ENCODE assay signal across 26 cellular contexts in the genomic region with DNA sequence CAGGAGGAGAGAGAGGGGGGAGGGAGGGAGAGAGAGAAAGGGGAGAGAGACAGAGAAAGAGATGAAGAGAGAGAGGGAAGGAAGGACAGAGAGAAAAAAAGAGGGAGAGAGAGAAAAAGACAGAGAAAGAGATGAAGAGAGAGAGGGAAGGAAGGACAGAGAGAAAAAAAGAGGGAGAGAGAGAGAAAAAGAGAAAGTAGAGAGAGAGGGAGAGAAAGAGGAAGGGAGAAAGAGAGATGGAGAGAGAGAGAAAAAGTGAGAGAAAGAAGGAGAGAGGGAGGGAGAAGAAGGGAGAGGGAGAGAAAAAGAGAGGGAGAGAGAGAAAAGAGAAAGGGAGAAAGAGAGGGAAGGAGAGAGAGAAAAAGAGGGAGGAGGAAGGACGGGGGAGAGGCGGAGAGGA.
DNase-seq lines count a peak whose midpoint lies in the region; ATAC-seq and TF ChIP-seq lines count a peak whose summit lies in the region.
"Had no signal": no experiment of that assay in that cellular context is flagged by ENCODE, and none has a peak within 500 bp of the region (broad histone marks: within the 10 kb centered on the region; RNA-seq: fewer than 3 reads in every experiment).

No MANE protein-coding gene starts in this region.

- no peaks in the 10 kb centered on the region for H3K4me1 ChIP-seq in breast epithelium
- H3K4me1 ChIP-seq: A549 had no signal

- no peak for DNase-seq in activated naive CD4-positive, alpha-beta T cell treated with anti-CD3 and anti-CD28 coated beads, Interleukin-2, amount 10 ng/mL, durations not matched to agents 7 days and 5 days
- no peak for DNase-seq in activated naive CD4-positive, alpha-beta T cell treated with anti-CD3 and anti-CD28 coated beads, Interleukin-2, amount 50 U/mL, for 16 hours
- no peak for DNase-seq in MCF 10A (ENCODE audit: unreplicated experiment)
- no peak for DNase-seq in breast epithelium (ENCODE audit: low spot score in 2 of 2)
- no peak for DNase-seq in stimulated activated effector memory CD8-positive, alpha-beta T cell treated with anti-CD3 and anti-CD28 coated beads, Interleukin-12 subunit alpha, Interleukin-12 subunit beta, amount 100 ng/mL, for 72 hours (ENCODE audit: low spot score in 2 of 2)
- DNase-seq in activated CD4-positive, alpha-beta memory T cell treated with anti-CD3 and anti-CD28 coated beads, Interleukin-2, amount 10 ng/mL, durations not matched to agents 7 days and 5 days, result no peak
- DNase-seq in activated CD8-positive, alpha-beta T cell treated with anti-CD3 and anti-CD28 coated beads for 36 hours, result no peak
- DNase-seq: AML-193; BE2C; CD4-positive, alpha-beta memory T cell; CD4-positive, CD25-positive, alpha-beta regulatory T cell; CD8-positive, alpha-beta memory T cell; COR-L47; DMS 273 treated with DMSO at 0.1 percent for 48 hours; DMS153; DMS53; DMS79; DND-41; EL; GDM1 had no signal

- H3K27ac ChIP-seq in breast epithelium (no peak overlapping the region), KOPT-K1 (ENCODE audit: low read depth, low read length, poor library complexity, severe bottlenecking) (peak overlapping the region; percentile 88)
- H3K27ac ChIP-seq: 22Rv1, A549, BLaER1 had no signal

- no peak for TF ChIP-seq POLR2A in breast epithelium (IDR thresholded peaks at IDR 0.05)

- H3K4me3 ChIP-seq in breast epithelium, result no peak overlapping the region
- H3K4me3 ChIP-seq: A549, BLaER1, GM12878 had no signal

- H3K36me3 Mint-ChIP-seq in activated naive CD4-positive, alpha-beta T cell treated with anti-CD3 and anti-CD28 coated beads, Interleukin-2, amount 10 ng/mL, durations not matched to agents 7 days and 5 days, result peaks cover 27% of the 10 kb centered on the region
- H3K36me3 Mint-ChIP-seq in MCF 10A (ENCODE audit: insufficient read depth, unreplicated experiment), result no peaks in the 10 kb centered on the region
- H3K36me3 Mint-ChIP-seq in stimulated activated effector memory CD8-positive, alpha-beta T cell treated with anti-CD3 and anti-CD28 coated beads, Interleukin-12 subunit alpha, Interleukin-12 subunit beta, amount 100 ng/mL, for 72 hours, result no peaks in the 10 kb centered on the region
- H3K36me3 Mint-ChIP-seq in activated CD4-positive, alpha-beta memory T cell treated with anti-CD3 and anti-CD28 coated beads, Interleukin-2, amount 10 ng/mL, durations not matched to agents 7 days and 5 days (ENCODE audit: low read depth), result no peaks in the 10 kb centered on the region
- no peaks in the 10 kb centered on the region for H3K36me3 Mint-ChIP-seq in activated CD8-positive, alpha-beta T cell treated with anti-CD3 and anti-CD28 coated beads for 36 hours (ENCODE audit: low read depth)
- H3K36me3 Mint-ChIP-seq: CD14-positive monocyte; CD4-positive, alpha-beta memory T cell; CD4-positive, CD25-positive, alpha-beta regulatory T cell had no signal

- H3K27me3 Mint-ChIP-seq in activated naive CD4-positive, alpha-beta T cell treated with anti-CD3 and anti-CD28 coated beads, Interleukin-2, amount 10 ng/mL, durations not matched to agents 7 days and 5 days, result peaks cover 43% of the 10 kb centered on the region
- peaks cover 80% of the 10 kb centered on the region for H3K27me3 Mint-ChIP-seq in MCF 10A (ENCODE audit: insufficient read depth, unreplicated experiment)
- peaks cover 55% of the 10 kb centered on the region for H3K27me3 Mint-ChIP-seq in activated CD4-positive, alpha-beta memory T cell treated with anti-CD3 and anti-CD28 coated beads, Interleukin-2, amount 10 ng/mL, durations not matched to agents 7 days and 5 days
- peaks cover 12% of the 10 kb centered on the region for H3K27me3 Mint-ChIP-seq in activated CD8-positive, alpha-beta T cell treated with anti-CD3 and anti-CD28 coated beads for 36 hours

- H3K36me3 ChIP-seq in breast epithelium, result no peaks in the 10 kb centered on the region
- H3K36me3 ChIP-seq in KOPT-K1 (ENCODE audit: insufficient read depth, low read length), result no peaks in the 10 kb centered on the region
- H3K36me3 ChIP-seq: BE2C, BLaER1 had no signal

- CTCF ChIA-PET in activated naive CD4-positive, alpha-beta T cell treated with anti-CD3 and anti-CD28 coated beads, Interleukin-2, amount 10 ng/mL, durations not matched to agents 7 days and 5 days (lab: Charles Lee), result interaction anchor here (0.7 to 3.4 kb wide), 5 partner anchors 28 to 749 kb away, joined by 3 to 24 read pairs (median 3); no protein-coding TSS in a partner anchor
- CTCF ChIA-PET in MCF 10A (lab: Yijun Ruan, JAX), result interaction anchor here (0.6 to 8.7 kb wide), 12 partner anchors 9 to 1406 kb away, joined by 3 to 105 read pairs (median 4); partner anchors contain the start of gene SLCO3A1
- CTCF ChIA-PET in activated CD4-positive, alpha-beta memory T cell treated with anti-CD3 and anti-CD28 coated beads, Interleukin-2, amount 10 ng/mL, durations not matched to agents 7 days and 5 days (lab: Charles Lee), result interaction anchor here (0.6 to 3.2 kb wide), 6 partner anchors 122 to 773 kb away, joined by 3 to 23 read pairs (median 5); no protein-coding TSS in a partner anchor
- CTCF ChIA-PET in activated CD8-positive, alpha-beta T cell treated with anti-CD3 and anti-CD28 coated beads for 36 hours (lab: Charles Lee), result interaction anchor here (3.6 to 6.1 kb wide), 2 partner anchors 32 to 773 kb away, joined by 14 to 37 read pairs; no protein-coding TSS in a partner anchor

- no peak for ATAC-seq in stimulated activated effector memory CD8-positive, alpha-beta T cell treated with anti-CD3 and anti-CD28 coated beads, Interleukin-12 subunit alpha, Interleukin-12 subunit beta, amount 100 ng/mL, for 72 hours
- ATAC-seq in activated CD8-positive, alpha-beta T cell treated with anti-CD3 and anti-CD28 coated beads for 36 hours, result no peak
- ATAC-seq: A549, GM12878 had no signal

- TF ChIP-seq CTCF in MCF 10A (IDR thresholded peaks at IDR 0.05; ENCODE audit: unreplicated experiment) (no peak), breast epithelium (IDR thresholded peaks at IDR 0.05) (no peak)
- no peak for TF ChIP-seq CTCF in activated CD8-positive, alpha-beta T cell treated with anti-CD3 and anti-CD28 coated beads for 36 hours (IDR thresholded peaks at IDR 0.05)

- peaks cover 78% of the 10 kb centered on the region for H3K4me1 Mint-ChIP-seq in activated naive CD4-positive, alpha-beta T cell treated with anti-CD3 and anti-CD28 coated beads, Interleukin-2, amount 10 ng/mL, durations not matched to agents 7 days and 5 days
- no peaks in the 10 kb centered on the region for H3K4me1 Mint-ChIP-seq in MCF 10A (ENCODE audit: insufficient read depth, unreplicated experiment)
- H3K4me1 Mint-ChIP-seq in stimulated activated effector memory CD8-positive, alpha-beta T cell treated with anti-CD3 and anti-CD28 coated beads, Interleukin-12 subunit alpha, Interleukin-12 subunit beta, amount 100 ng/mL, for 72 hours, result peaks cover 26% of the 10 kb centered on the region
- H3K4me1 Mint-ChIP-seq in activated CD4-positive, alpha-beta memory T cell treated with anti-CD3 and anti-CD28 coated beads, Interleukin-2, amount 10 ng/mL, durations not matched to agents 7 days and 5 days, result peaks cover 22% of the 10 kb centered on the region
- peaks cover 13% of the 10 kb centered on the region for H3K4me1 Mint-ChIP-seq in activated CD8-positive, alpha-beta T cell treated with anti-CD3 and anti-CD28 coated beads for 36 hours (ENCODE audit: low read depth)

- intact Hi-C loops in MCF 10A (cut with micrococcal nuclease) (loop anchor here (5.0 to 10.0 kb wide), 2 partner anchors 401 to 678 kb away; no protein-coding TSS in a partner anchor), breast epithelium (cut with DNase I; ENCODE audit: low total_unique reads) (no loop called here)
- intact Hi-C loops in activated CD8-positive, alpha-beta T cell treated with anti-CD3 and anti-CD28 coated beads for 36 hours (cut with micrococcal nuclease), result loop anchor here (5.0 to 10.0 kb wide), 4 partner anchors 218 to 773 kb away; partner anchors contain the start of gene SLCO3A1

- no TSS peak for BruUV-seq in MCF 10A (replicated peaks; lab: Mats Ljungman, UMichigan)

- H3K27ac Mint-ChIP-seq in activated naive CD4-positive, alpha-beta T cell treated with anti-CD3 and anti-CD28 coated beads, Interleukin-2, amount 10 ng/mL, durations not matched to agents 7 days and 5 days, result peak overlapping the region; percentile 59
- H3K27ac Mint-ChIP-seq in MCF 10A (ENCODE audit: low read depth, unreplicated experiment), result peak overlapping the region; percentile 35
- peak overlapping the region; percentile 14 for H3K27ac Mint-ChIP-seq in stimulated activated effector memory CD8-positive, alpha-beta T cell treated with anti-CD3 and anti-CD28 coated beads, Interleukin-12 subunit alpha, Interleukin-12 subunit beta, amount 100 ng/mL, for 72 hours
- H3K27ac Mint-ChIP-seq in activated CD4-positive, alpha-beta memory T cell treated with anti-CD3 and anti-CD28 coated beads, Interleukin-2, amount 10 ng/mL, durations not matched to agents 7 days and 5 days, result no peak overlapping the region
- no peak overlapping the region for H3K27ac Mint-ChIP-seq in activated CD8-positive, alpha-beta T cell treated with anti-CD3 and anti-CD28 coated beads for 36 hours
- H3K27ac Mint-ChIP-seq: CD14-positive monocyte had no signal

- peaks cover 0 to 12% of the 10 kb centered on the region in 2 donors for H3K27me3 ChIP-seq in breast epithelium
- H3K27me3 ChIP-seq: BE2C, BLaER1 had no signal

- H3K9me3 ChIP-seq in breast epithelium (no peaks in the 10 kb centered on the region), KOPT-K1 (ENCODE audit: insufficient read depth, low read length, poor library complexity, severe bottlenecking) (no peaks in the 10 kb centered on the region)
- H3K9me3 ChIP-seq: A549, BE2C, BLaER1 had no signal

- POLR2A ChIA-PET in MCF 10A (lab: Yijun Ruan, JAX), result interaction anchor here (1.1 kb wide), 1 partner anchor 218 kb away, joined by 3 read pairs; no protein-coding TSS in a partner anchor
- POLR2A ChIA-PET in activated CD4-positive, alpha-beta memory T cell treated with anti-CD3 and anti-CD28 coated beads, Interleukin-2, amount 10 ng/mL, durations not matched to agents 7 days and 5 days (lab: Charles Lee), result interaction anchor here (0.6 to 1.1 kb wide), 2 partner anchors 8 to 393 kb away, joined by 3 read pairs; no protein-coding TSS in a partner anchor
- POLR2A ChIA-PET in activated CD8-positive, alpha-beta T cell treated with anti-CD3 and anti-CD28 coated beads for 36 hours (lab: Charles Lee), result no interaction called here

- no peaks in the 10 kb centered on the region for H3K9me3 Mint-ChIP-seq in activated naive CD4-positive, alpha-beta T cell treated with anti-CD3 and anti-CD28 coated beads, Interleukin-2, amount 10 ng/mL, durations not matched to agents 7 days and 5 days
- no peaks in the 10 kb centered on the region for H3K9me3 Mint-ChIP-seq in MCF 10A (ENCODE audit: unreplicated experiment)
- no peaks in the 10 kb centered on the region for H3K9me3 Mint-ChIP-seq in stimulated activated effector memory CD8-positive, alpha-beta T cell treated with anti-CD3 and anti-CD28 coated beads, Interleukin-12 subunit alpha, Interleukin-12 subunit beta, amount 100 ng/mL, for 72 hours
- H3K9me3 Mint-ChIP-seq in activated CD4-positive, alpha-beta memory T cell treated with anti-CD3 and anti-CD28 coated beads, Interleukin-2, amount 10 ng/mL, durations not matched to agents 7 days and 5 days, result no peaks in the 10 kb centered on the region
- no peaks in the 10 kb centered on the region for H3K9me3 Mint-ChIP-seq in activated CD8-positive, alpha-beta T cell treated with anti-CD3 and anti-CD28 coated beads for 36 hours
- H3K9me3 Mint-ChIP-seq: CD14-positive monocyte; CD4-positive, alpha-beta memory T cell; CD8-positive, alpha-beta memory T cell had no signal

- H3K4me3 Mint-ChIP-seq in activated naive CD4-positive, alpha-beta T cell treated with anti-CD3 and anti-CD28 coated beads, Interleukin-2, amount 10 ng/mL, durations not matched to agents 7 days and 5 days, result no peak overlapping the region
- H3K4me3 Mint-ChIP-seq in MCF 10A (ENCODE audit: unreplicated experiment), result no peak overlapping the region
- H3K4me3 Mint-ChIP-seq in stimulated activated effector memory CD8-positive, alpha-beta T cell treated with anti-CD3 and anti-CD28 coated beads, Interleukin-12 subunit alpha, Interleukin-12 subunit beta, amount 100 ng/mL, for 72 hours, result no peak overlapping the region
- H3K4me3 Mint-ChIP-seq in activated CD4-positive, alpha-beta memory T cell treated with anti-CD3 and anti-CD28 coated beads, Interleukin-2, amount 10 ng/mL, durations not matched to agents 7 days and 5 days, result no peak overlapping the region
- H3K4me3 Mint-ChIP-seq in activated CD8-positive, alpha-beta T cell treated with anti-CD3 and anti-CD28 coated beads for 36 hours, result no peak overlapping the region

Comparison
In these comparisons a context has a peak if more than half of its experiments do, and no peak if none do; other contexts are left out.
1. H3K27ac Mint-ChIP-seq: peak in activated naive CD4-positive, alpha-beta T cell treated with anti-CD3 and anti-CD28 coated beads, Interleukin-2, amount 10 ng/mL, durations not matched to agents 7 days and 5 days (single experiment), MCF 10A (single experiment) and stimulated activated effector memory CD8-positive, alpha-beta T cell treated with anti-CD3 and anti-CD28 coated beads, Interleukin-12 subunit alpha, Interleukin-12 subunit beta, amount 100 ng/mL, for 72 hours (single experiment); none in activated CD4-positive, alpha-beta memory T cell treated with anti-CD3 and anti-CD28 coated beads, Interleukin-2, amount 10 ng/mL, durations not matched to agents 7 days and 5 days (single experiment) and activated CD8-positive, alpha-beta T cell treated with anti-CD3 and anti-CD28 coated beads for 36 hours (single experiment).